In genomic region chr3:13217736-13218540, GRCh38 we compare ENCODE assay signal across 13 cellular contexts.
A peak's percentile ranks its signal among the peaks of the same experiment; 100 is the strongest.
DNase-seq lines count a peak whose midpoint lies in the region; ATAC-seq and TF ChIP-seq lines count a peak whose summit lies in the region.
"Had no signal": no experiment of that assay in that cellular context is flagged by ENCODE, and none has a peak within 500 bp of the region (broad histone marks: within the 10 kb centered on the region; RNA-seq: fewer than 3 reads in every experiment).

No MANE protein-coding gene starts in this region.

- intact Hi-C loops in left lung (cut with DNase I), result no loop called here
- intact Hi-C loops in posterior vena cava (cut with DNase I), result no loop called here

- no peaks in the 10 kb centered on the region for H3K9me3 Mint-ChIP-seq in activated T-helper 17 cell treated with anti-CD3 and anti-CD28 coated beads, Interleukin-2, amount 50 U/mL, for 72 hours

- no peak overlapping the region for H3K4me3 Mint-ChIP-seq in activated T-helper 17 cell treated with anti-CD3 and anti-CD28 coated beads, Interleukin-2, amount 50 U/mL, for 72 hours
- H3K4me3 Mint-ChIP-seq: activated CD8-positive, alpha-beta memory T cell treated with anti-CD3 and anti-CD28 coated beads, Interleukin-2, amount 10 ng/mL, durations not matched to agents 7 days and 5 days had no signal

- H3K4me1 Mint-ChIP-seq in activated T-helper 17 cell treated with anti-CD3 and anti-CD28 coated beads, Interleukin-2, amount 50 U/mL, for 72 hours, result no peaks in the 10 kb centered on the region
- H3K4me1 Mint-ChIP-seq: activated CD8-positive, alpha-beta memory T cell treated with anti-CD3 and anti-CD28 coated beads, Interleukin-2, amount 10 ng/mL, durations not matched to agents 7 days and 5 days had no signal

- peaks cover 0 to 10% of the 10 kb centered on the region in 2 donors for H3K27me3 ChIP-seq in left lung
- H3K27me3 ChIP-seq: adrenal gland had no signal

- ATAC-seq in activated T-helper 17 cell treated with anti-CD3 and anti-CD28 coated beads, Interleukin-2, amount 50 U/mL, for 72 hours (replicated peaks), result peak; percentile 80
- ATAC-seq in left lung (peak; percentile 37), HG02588 (IDR thresholded peaks at IDR 0.05; ENCODE audit: unreplicated experiment) (no peak), left lobe of liver (no peak)
- ATAC-seq: activated CD8-positive, alpha-beta memory T cell treated with anti-CD3 and anti-CD28 coated beads, Interleukin-2, amount 10 ng/mL, durations not matched to agents 7 days and 5 days had no signal

- no peaks in the 10 kb centered on the region for H3K27me3 Mint-ChIP-seq in activated T-helper 17 cell treated with anti-CD3 and anti-CD28 coated beads, Interleukin-2, amount 50 U/mL, for 72 hours
- H3K27me3 Mint-ChIP-seq: activated CD8-positive, alpha-beta memory T cell treated with anti-CD3 and anti-CD28 coated beads, Interleukin-2, amount 10 ng/mL, durations not matched to agents 7 days and 5 days had no signal

- no peaks in the 10 kb centered on the region for H3K36me3 Mint-ChIP-seq in activated T-helper 17 cell treated with anti-CD3 and anti-CD28 coated beads, Interleukin-2, amount 50 U/mL, for 72 hours (ENCODE audit: low read depth)
- H3K36me3 Mint-ChIP-seq: activated CD8-positive, alpha-beta memory T cell treated with anti-CD3 and anti-CD28 coated beads, Interleukin-2, amount 10 ng/mL, durations not matched to agents 7 days and 5 days had no signal

- no peak overlapping the region for H3K27ac ChIP-seq in left lung
- H3K27ac ChIP-seq: adrenal gland had no signal

- DNase-seq in Daoy (ENCODE audit: low read depth) (peak; percentile 71), HT1080 (ENCODE audit: low read depth) (peak; percentile 87), left lung (peak in 1 of 2 donors; percentile 26), posterior vena cava (ENCODE audit: low spot score) (no peak), left lobe of liver (ENCODE audit: low spot score) (no peak)
- DNase-seq: activated CD8-positive, alpha-beta memory T cell treated with anti-CD3 and anti-CD28 coated beads, Interleukin-2, amount 10 ng/mL, durations not matched to agents 7 days and 5 days; adrenal gland; effector CD8-positive, alpha-beta T cell; NCI-H1436 treated with DMSO at 0.1 percent for 48 hours; stimulated activated CD4-positive, alpha-beta T cell treated with anti-CD3 and anti-CD28 coated beads, Interleukin-4, amount 100 ng/mL, for 24 hours; T-helper 9 cell had no signal

- no peaks in the 10 kb centered on the region for H3K4me1 ChIP-seq in left lung
- H3K4me1 ChIP-seq: adrenal gland had no signal

- no peaks in the 10 kb centered on the region for H3K9me3 ChIP-seq in left lung
- H3K9me3 ChIP-seq: adrenal gland had no signal

- no peaks in the 10 kb centered on the region for H3K36me3 ChIP-seq in left lung
- H3K36me3 ChIP-seq: adrenal gland had no signal

- no peak overlapping the region for H3K27ac Mint-ChIP-seq in activated T-helper 17 cell treated with anti-CD3 and anti-CD28 coated beads, Interleukin-2, amount 50 U/mL, for 72 hours
- H3K27ac Mint-ChIP-seq: activated CD8-positive, alpha-beta memory T cell treated with anti-CD3 and anti-CD28 coated beads, Interleukin-2, amount 10 ng/mL, durations not matched to agents 7 days and 5 days had no signal

- no peak overlapping the region for H3K4me3 ChIP-seq in left lung
- H3K4me3 ChIP-seq: adrenal gland had no signal

- TF ChIP-seq CTCF in left lung (IDR thresholded peaks at IDR 0.05), result no peak

Comparison
In these comparisons a context has a peak if more than half of its experiments do, and no peak if none do; other contexts are left out.
1. DNase-seq: peak in Daoy (single experiment) and HT1080 (single experiment); none in posterior vena cava (single experiment) and left lobe of liver (single experiment).
2. ATAC-seq: peak in activated T-helper 17 cell treated with anti-CD3 and anti-CD28 coated beads, Interleukin-2, amount 50 U/mL, for 72 hours (single experiment) and left lung (single experiment); none in HG02588 (single experiment) and left lobe of liver (single experiment).